ENCODE assay signal across 29 cellular contexts in genomic region chr3:18066899-18067582, GRCh38.
"Had no signal": no experiment of that assay in that cellular context is flagged by ENCODE, and none has a peak within 500 bp of the region (broad histone marks: within the 10 kb centered on the region; RNA-seq: fewer than 3 reads in every experiment).

No MANE protein-coding gene starts in this region.

- H3K9me3 Mint-ChIP-seq: activated CD4-positive, alpha-beta memory T cell treated with anti-CD3 and anti-CD28 coated beads, Interleukin-2, amount 10 ng/mL, durations not matched to agents 7 days and 5 days; activated naive CD4-positive, alpha-beta T cell treated with anti-CD3 and anti-CD28 coated beads for 36 hours; activated T-helper 17 cell treated with anti-CD3 and anti-CD28 coated beads, Interleukin-2, amount 50 U/mL, for 72 hours; brain; IgD-negative memory B cell; T-helper 1 cell treated with Interleukin-12 subunit alpha and Interleukin-12 subunit beta and Interleukin-4 antibody, amounts not matched to agents 30 μg/mL and 1 μg/mL, for 36 hours had no signal

- H3K27me3 ChIP-seq: cardiac muscle cell, SJSA1 had no signal

- H3K27me3 Mint-ChIP-seq: activated CD4-positive, alpha-beta memory T cell treated with anti-CD3 and anti-CD28 coated beads, Interleukin-2, amount 10 ng/mL, durations not matched to agents 7 days and 5 days; activated naive CD8-positive, alpha-beta T cell; brain; IgD-negative memory B cell had no signal

- H3K36me3 ChIP-seq: cardiac muscle cell, SJSA1 had no signal

- H3K4me3 ChIP-seq: cardiac muscle cell, SJSA1 had no signal

- H3K4me3 Mint-ChIP-seq: activated CD4-positive, alpha-beta memory T cell treated with anti-CD3 and anti-CD28 coated beads, Interleukin-2, amount 10 ng/mL, durations not matched to agents 7 days and 5 days; activated naive CD4-positive, alpha-beta T cell treated with anti-CD3 and anti-CD28 coated beads for 36 hours; activated naive CD8-positive, alpha-beta T cell; activated T-helper 17 cell treated with anti-CD3 and anti-CD28 coated beads, Interleukin-2, amount 50 U/mL, for 72 hours; brain; IgD-negative memory B cell; T-helper 1 cell treated with Interleukin-12 subunit alpha and Interleukin-12 subunit beta and Interleukin-4 antibody, amounts not matched to agents 30 μg/mL and 1 μg/mL, for 36 hours had no signal

- H3K9me3 ChIP-seq: SJSA1 had no signal

- H3K4me1 Mint-ChIP-seq: activated CD4-positive, alpha-beta memory T cell treated with anti-CD3 and anti-CD28 coated beads, Interleukin-2, amount 10 ng/mL, durations not matched to agents 7 days and 5 days; activated T-helper 17 cell treated with anti-CD3 and anti-CD28 coated beads, Interleukin-2, amount 50 U/mL, for 72 hours; brain; IgD-negative memory B cell had no signal

- H3K27ac ChIP-seq: cardiac muscle cell, RWPE1, SJSA1, VCaP had no signal

- H3K27ac Mint-ChIP-seq: activated CD4-positive, alpha-beta memory T cell treated with anti-CD3 and anti-CD28 coated beads, Interleukin-2, amount 10 ng/mL, durations not matched to agents 7 days and 5 days; activated naive CD4-positive, alpha-beta T cell treated with anti-CD3 and anti-CD28 coated beads for 36 hours; activated naive CD8-positive, alpha-beta T cell; activated T-helper 17 cell treated with anti-CD3 and anti-CD28 coated beads, Interleukin-2, amount 50 U/mL, for 72 hours; brain; IgD-negative memory B cell; T-helper 1 cell treated with Interleukin-12 subunit alpha and Interleukin-12 subunit beta and Interleukin-4 antibody, amounts not matched to agents 30 μg/mL and 1 μg/mL, for 36 hours had no signal

- DNase-seq: activated CD4-positive, alpha-beta memory T cell treated with anti-CD3 and anti-CD28 coated beads, Interleukin-2, amount 10 ng/mL, durations not matched to agents 7 days and 5 days; activated CD4-positive, alpha-beta T cell treated with anti-CD3 and anti-CD28 coated beads, Interleukin-2, amount 50 U/mL, for 1 hour; activated CD4-positive, CD25-positive, alpha-beta regulatory T cell; activated gamma-delta T cell; activated naive CD4-positive, alpha-beta T cell treated with anti-CD3 and anti-CD28 coated beads for 36 hours; activated T-cell treated with anti-CD3 and anti-CD28 coated beads for 4 hours; activated T-cell treated with anti-CD3 and anti-CD28 coated beads, Interleukin-2, amount 50 U/mL, for 48 hours; amygdala; KG1; NCI-H1048; NCI-H146; NCI-H1930; NCI-H2107; NCI-H2171 treated with DMSO at 0.1 percent for 48 hours; NCI-H510A treated with DMSO at 0.1 percent for 48 hours; NCI-H69; NK-92 treated with Interleukin-12 subunit alpha and Interleukin-12 subunit beta, amount 100 ng/mL, for 24 hours; OCI-M1; Right ventricle myocardium superior; SW 1271 had no signal
